In genomic region chr5:132065351-132065937, GRCh38 we compare ENCODE assay signal across 9 cellular contexts. TPM values are rescaled to one million over a fixed set of nuclear protein-coding genes. Genes with fewer than 3 reads are reported as not detected.
DNase-seq lines count a peak whose midpoint lies in the region; ATAC-seq lines count a peak whose summit lies in the region.
"Had no signal": no experiment of that assay in that cellular context is flagged by ENCODE, and none has a peak within 500 bp of the region (broad histone marks: within the 10 kb centered on the region; RNA-seq: fewer than 3 reads in every experiment).

No MANE protein-coding gene starts in this region.

- no peaks in the 10 kb centered on the region for H3K9me3 ChIP-seq in naive thymus-derived CD4-positive, alpha-beta T cell (ENCODE audit: control insufficient read depth in 2 of 3, low read length in 3 of 3)

- no peaks in the 10 kb centered on the region for H3K36me3 Mint-ChIP-seq in activated CD4-positive, alpha-beta T cell treated with anti-CD3 and anti-CD28 coated beads, Interleukin-2, amount 10 ng/mL, durations not matched to agents 7 days and 5 days (ENCODE audit: low read depth)
- no peaks in the 10 kb centered on the region for H3K36me3 Mint-ChIP-seq in naive thymus-derived CD4-positive, alpha-beta T cell

- no peak overlapping the region for H3K27ac Mint-ChIP-seq in activated CD4-positive, alpha-beta T cell treated with anti-CD3 and anti-CD28 coated beads, Interleukin-2, amount 10 ng/mL, durations not matched to agents 7 days and 5 days
- peak overlapping the region in 2 of 9 donors; percentile 46 to 82 for H3K27ac Mint-ChIP-seq in naive thymus-derived CD4-positive, alpha-beta T cell

- H3K4me3 Mint-ChIP-seq in activated CD4-positive, alpha-beta T cell treated with anti-CD3 and anti-CD28 coated beads, Interleukin-2, amount 10 ng/mL, durations not matched to agents 7 days and 5 days, result no peak overlapping the region
- no peak overlapping the region for H3K4me3 Mint-ChIP-seq in naive thymus-derived CD4-positive, alpha-beta T cell

- POLR2A ChIA-PET in activated CD4-positive, alpha-beta T cell treated with anti-CD3 and anti-CD28 coated beads, Interleukin-2, amount 10 ng/mL, durations not matched to agents 7 days and 5 days (lab: Charles Lee), result no interaction called here
- POLR2A ChIA-PET in naive thymus-derived CD4-positive, alpha-beta T cell (lab: Charles Lee), result no interaction called here

- CTCF ChIA-PET in activated CD4-positive, alpha-beta T cell treated with anti-CD3 and anti-CD28 coated beads, Interleukin-2, amount 10 ng/mL, durations not matched to agents 7 days and 5 days (lab: Charles Lee), result interaction anchor here (0.7 to 2.2 kb wide), 14 partner anchors 9 to 476 kb away, joined by 3 to 8 read pairs (median 4); partner anchors contain the start of gene CSF2
- CTCF ChIA-PET in naive thymus-derived CD4-positive, alpha-beta T cell (lab: Charles Lee), result interaction anchor here (0.6 to 3.2 kb wide), 3 partner anchors 185 to 477 kb away, joined by 3 to 23 read pairs (median 4); no protein-coding TSS in a partner anchor

- no peak overlapping the region for H3K27ac ChIP-seq in naive thymus-derived CD4-positive, alpha-beta T cell (ENCODE audit: low read depth, low read length)

- no peaks in the 10 kb centered on the region for H3K36me3 ChIP-seq in H7 (replicated peaks; ENCODE audit: control insufficient read depth, insufficient read depth, low read length)
- no peaks in the 10 kb centered on the region for H3K36me3 ChIP-seq in naive thymus-derived CD4-positive, alpha-beta T cell (ENCODE audit: control insufficient read depth in 2 of 3, insufficient read depth in 3 of 3, low read length in 3 of 3)

- no peaks in the 10 kb centered on the region for H3K27me3 ChIP-seq in H7 (ENCODE audit: control insufficient read depth, insufficient read depth, low read length)
- no peaks in the 10 kb centered on the region for H3K27me3 ChIP-seq in naive thymus-derived CD4-positive, alpha-beta T cell (ENCODE audit: control insufficient read depth in 2 of 2, insufficient read depth in 2 of 2, low read length in 2 of 2)

- DNase-seq in DMS 273 (lab: John Stamatoyannopoulos, UW; ENCODE audit: unreplicated experiment) (peak; percentile 91), H7 (peak; percentile 94), NCI-H510A treated with DMSO at 0.1 percent for 48 hours (lab: John Stamatoyannopoulos, UW) (peak; percentile 54), epidermal melanocyte (ENCODE audit: insufficient read length, low spot score) (peak; percentile 37), ureter (ENCODE audit: low spot score) (no peak)
- DNase-seq in activated CD4-positive, alpha-beta T cell treated with anti-CD3 and anti-CD28 coated beads, Interleukin-2, amount 10 ng/mL, durations not matched to agents 7 days and 5 days, result peak; percentile 55
- DNase-seq in naive thymus-derived CD4-positive, alpha-beta T cell, result peak in 4 of 9 donors; percentile 11 to 59 (median 24)

- ATAC-seq in naive thymus-derived CD4-positive, alpha-beta T cell, result peak; percentile 31
- no peak for ATAC-seq in GM18867 (IDR thresholded peaks at IDR 0.05; ENCODE audit: unreplicated experiment)

- H3K4me1 Mint-ChIP-seq in activated CD4-positive, alpha-beta T cell treated with anti-CD3 and anti-CD28 coated beads, Interleukin-2, amount 10 ng/mL, durations not matched to agents 7 days and 5 days, result peaks cover 36% of the 10 kb centered on the region
- peaks cover 0 to 66% (median 5%) of the 10 kb centered on the region in 7 donors for H3K4me1 Mint-ChIP-seq in naive thymus-derived CD4-positive, alpha-beta T cell

- intact Hi-C loops in naive thymus-derived CD4-positive, alpha-beta T cell (cut with micrococcal nuclease), result loop anchor here (2.0 to 10.0 kb wide), 6 partner anchors 69 to 429 kb away; partner anchors contain the start of gene IRF1 (in 1 of the 2)

- no peak overlapping the region for H3K4me3 ChIP-seq in H7 (ENCODE audit: insufficient read depth, low read depth, low read length)
- no peak overlapping the region for H3K4me3 ChIP-seq in naive thymus-derived CD4-positive, alpha-beta T cell (ENCODE audit: low read length)

- H3K4me1 ChIP-seq in naive thymus-derived CD4-positive, alpha-beta T cell (ENCODE audit: control insufficient read depth in 2 of 2, insufficient read depth in 2 of 2, low read length in 2 of 2), result peaks cover 0 to 9% of the 10 kb centered on the region in 2 donors

- H3K9me3 Mint-ChIP-seq in activated CD4-positive, alpha-beta T cell treated with anti-CD3 and anti-CD28 coated beads, Interleukin-2, amount 10 ng/mL, durations not matched to agents 7 days and 5 days, result no peaks in the 10 kb centered on the region
- H3K9me3 Mint-ChIP-seq in naive thymus-derived CD4-positive, alpha-beta T cell, result no peaks in the 10 kb centered on the region

- no peaks in the 10 kb centered on the region for H3K27me3 Mint-ChIP-seq in activated CD4-positive, alpha-beta T cell treated with anti-CD3 and anti-CD28 coated beads, Interleukin-2, amount 10 ng/mL, durations not matched to agents 7 days and 5 days
- peaks cover 0 to 6% (median 0%) of the 10 kb centered on the region in 5 donors for H3K27me3 Mint-ChIP-seq in naive thymus-derived CD4-positive, alpha-beta T cell

RNA-seq across cellular contexts. Expression of gene IL3, which starts 5.0 kb away (rescaled TPM):
- total RNA-seq in H7 (2014; rRNA removed; shearing (Covaris generic)), result not detected in 2 replicates
- total RNA-seq in activated CD4-positive, alpha-beta T cell treated with anti-CD3 and anti-CD28 coated beads, Interleukin-2, amount 10 ng/mL, durations not matched to agents 7 days and 5 days, result under 1 TPM; 0.20 to 0.40 TPM
- total RNA-seq in naive thymus-derived CD4-positive, alpha-beta T cell, result 1 to 10 TPM in 1 of 5 experiments, not detected in 4; 1.3 TPM
- not detected for polyA plus RNA-seq in naive thymus-derived CD4-positive, alpha-beta T cell
- not detected for total RNA-seq in ureter
- total RNA-seq: skeletal muscle tissue had no signal

RNA-seq across cellular contexts. Expression of gene CSF2, which starts 8.1 kb away (rescaled TPM):
- not detected in 2 replicates for total RNA-seq in H7 (2014; rRNA removed; shearing (Covaris generic))
- total RNA-seq in activated CD4-positive, alpha-beta T cell treated with anti-CD3 and anti-CD28 coated beads, Interleukin-2, amount 10 ng/mL, durations not matched to agents 7 days and 5 days, result 1 to 10 TPM; 2.9 to 4.7 TPM
- 100 to 1,000 TPM in 1 of 5 experiments, not detected in 4; 111 TPM for total RNA-seq in naive thymus-derived CD4-positive, alpha-beta T cell
- not detected for polyA plus RNA-seq in naive thymus-derived CD4-positive, alpha-beta T cell
- not detected for total RNA-seq in ureter
- total RNA-seq: skeletal muscle tissue had no signal

RNA-seq across cellular contexts. Expression of gene ACSL6, which starts 54.0 kb away (rescaled TPM):
- total RNA-seq in H7 (2014; rRNA removed; shearing (Covaris generic)), result 0.28 and 0.85 TPM in 2 replicates
- total RNA-seq in activated CD4-positive, alpha-beta T cell treated with anti-CD3 and anti-CD28 coated beads, Interleukin-2, amount 10 ng/mL, durations not matched to agents 7 days and 5 days, result 10 to 100 TPM; 26.5 to 38.8 TPM
- total RNA-seq in naive thymus-derived CD4-positive, alpha-beta T cell, result 10 to 100 TPM; 21.0 to 42.8 (median 22.6) TPM
- 10 to 100 TPM; 13.6 to 17.3 TPM for polyA plus RNA-seq in naive thymus-derived CD4-positive, alpha-beta T cell
- total RNA-seq in ureter, result 0.81 TPM

Comparison
In these comparisons a context has a peak if more than half of its experiments do, and no peak if none do; other contexts are left out.
1. RNA of gene ACSL6, which starts 54.0 kb away (total RNA-seq): 26.5 to 38.8 TPM in activated CD4-positive, alpha-beta T cell treated with anti-CD3 and anti-CD28 coated beads, Interleukin-2, amount 10 ng/mL, durations not matched to agents 7 days and 5 days and 21.0 to 42.8 TPM in naive thymus-derived CD4-positive, alpha-beta T cell; 0.81 TPM in ureter (single experiment) and 0.28 to 0.85 TPM in H7; every median in the first group is over 10 times any median in the second.